3 cellular contexts compared by ENCODE assay signal in genomic region chr2:110090164-110090563, GRCh38. TPM values are rescaled to one million over a fixed set of nuclear protein-coding genes. Genes with fewer than 3 reads are reported as not detected.
"Had no signal": no experiment of that assay in that cellular context is flagged by ENCODE, and none has a peak within 500 bp of the region (broad histone marks: within the 10 kb centered on the region; RNA-seq: fewer than 3 reads in every experiment).

No MANE protein-coding gene starts in this region.

RNA-seq across cellular contexts. Expression of gene MALL, which starts 25.5 kb away (rescaled TPM):
- polyA plus RNA-seq: immature natural killer cell; naive thymus-derived CD4-positive, alpha-beta T cell; naive thymus-derived CD8-positive, alpha-beta T cell had no signal
